9 cellular contexts compared by ENCODE assay signal in the genomic region with DNA sequence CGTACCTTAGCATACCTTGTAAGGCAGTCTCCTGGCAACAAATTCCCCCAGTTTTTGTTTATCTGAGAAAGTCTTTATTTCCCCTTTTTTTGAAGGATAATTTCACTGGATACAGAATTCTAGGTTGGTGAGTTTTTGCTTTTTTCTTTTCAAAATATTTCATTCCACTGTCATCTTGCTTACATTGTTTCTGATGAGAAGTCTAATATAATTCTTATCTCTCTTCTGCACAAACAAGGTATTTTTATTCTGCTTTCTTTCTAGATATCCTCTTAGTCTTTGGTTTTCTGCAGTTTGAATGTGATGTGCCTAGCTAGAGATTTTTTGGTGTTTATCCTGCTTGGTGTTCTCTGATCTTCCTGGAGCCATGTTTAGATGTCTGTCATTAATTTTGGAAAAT.
"Had no signal": no experiment of that assay in that cellular context is flagged by ENCODE, and none has a peak within 500 bp of the region (broad histone marks: within the 10 kb centered on the region; RNA-seq: fewer than 3 reads in every experiment).

No MANE protein-coding gene starts in this region.

- H3K4me1 ChIP-seq: HAP-1 had no signal

- ATAC-seq: HCT116, HepG2 had no signal

- H3K27me3 Mint-ChIP-seq: IgD-negative memory B cell had no signal

- H3K4me3 Mint-ChIP-seq: HFFc6 had no signal

- DNase-seq: GM23248, GOT3, H7, HFFc6 had no signal

- FAIRE-seq: HepG2 had no signal

- H3K4me3 ChIP-seq: GM23248, HAP-1 had no signal

- H3K36me3 ChIP-seq: HAP-1 had no signal

- H3K9ac ChIP-seq: GM23248 had no signal

- H3K27ac ChIP-seq: GM23248, HL-60 had no signal

- H3K27ac Mint-ChIP-seq: HFFc6 had no signal

- H2AFZ ChIP-seq: GM23248 had no signal
